In genomic region chr17:49952209-49952911, GRCh38 we compare ENCODE assay signal across 1 cellular context.
TF ChIP-seq lines count a peak whose summit lies in the region.

No MANE protein-coding gene starts in this region.

TF ChIP-seq in HEK293, 187 proteins besides CTCF, POLR2A, EP300 and RAD21 (continued from another document):
- TF ChIP-seq PBX3 (CRISPR knock-in tag; IDR thresholded peaks at IDR 0.05) = no peak
- no peak for TF ChIP-seq KLF9 (tag by site-specific recombination; IDR thresholded peaks at IDR 0.05; ENCODE audit: low read depth)
- TF ChIP-seq TCF7L2 (IDR thresholded peaks at IDR 0.05; ENCODE audit: borderline replicate concordance, low read depth, low read length) = no peak
- TF ChIP-seq ZBTB44 (tag by site-specific recombination; IDR thresholded peaks at IDR 0.05) = no peak
- no peak for TF ChIP-seq ZNF621 (tag by site-specific recombination; IDR thresholded peaks at IDR 0.05)
